11 cellular contexts compared by ENCODE assay signal in genomic region chr1:214287884-214288283, GRCh38. TPM values are rescaled to one million over a fixed set of nuclear protein-coding genes. Genes with fewer than 3 reads are reported as not detected.
DNase-seq lines count a peak whose midpoint lies in the region; ATAC-seq and TF ChIP-seq lines count a peak whose summit lies in the region.
"Had no signal": no experiment of that assay in that cellular context is flagged by ENCODE, and none has a peak within 500 bp of the region (broad histone marks: within the 10 kb centered on the region; RNA-seq: fewer than 3 reads in every experiment).

No MANE protein-coding gene starts in this region.

- H3K4me2 ChIP-seq in Loucy (ENCODE audit: low read depth, low read length, poor library complexity, severe bottlenecking): peak overlapping the region; percentile 98
- H3K4me2 ChIP-seq: GM23338 had no signal

- ATAC-seq in GM21526 (IDR thresholded peaks at IDR 0.05; ENCODE audit: low FRiP score, unreplicated experiment): no peak
- ATAC-seq: GM23338, HepG2 had no signal

- POLR2A ChIA-PET in CD8-positive, alpha-beta memory T cell (lab: Charles Lee): interaction anchor here (0.6 kb wide), 1 partner anchor 58 kb away, joined by 6 read pairs; no protein-coding TSS in a partner anchor

- no peaks in the 10 kb centered on the region for H3K9me3 Mint-ChIP-seq in CD8-positive, alpha-beta memory T cell
- no peaks in the 10 kb centered on the region for H3K9me3 Mint-ChIP-seq in immature natural killer cell
- H3K9me3 Mint-ChIP-seq: GM23338, H9 had no signal

- no peak for TF ChIP-seq CTCF in Loucy (conservative IDR thresholded peaks at IDR 0.05; ENCODE audit: low read length)

- no peak for DNase-seq in CD8-positive, alpha-beta memory T cell
- peak in 1 of 3 donors; percentile 17 for DNase-seq in immature natural killer cell
- no peak for DNase-seq in NCI-H1694 treated with DMSO at 0.1 percent for 48 hours (lab: John Stamatoyannopoulos, UW)
- DNase-seq in H7: no peak
- DNase-seq: DMS79, EL, H9 had no signal

- H4K20me1 ChIP-seq in Loucy (ENCODE audit: insufficient read depth, low read length, poor library complexity, severe bottlenecking): no peaks in the 10 kb centered on the region

- peaks cover 4% of the 10 kb centered on the region; the same call in 1 of the 2 replicates for H3F3A ChIP-seq in Loucy (ENCODE audit: low read depth)

- CTCF ChIA-PET in CD8-positive, alpha-beta memory T cell (lab: Charles Lee): interaction anchor here (0.8 kb wide), 1 partner anchor 12 kb away, joined by 3 read pairs; no protein-coding TSS in a partner anchor

- no peak overlapping the region for H2AFZ ChIP-seq in Loucy (ENCODE audit: low read length)
- H2AFZ ChIP-seq: GM23338 had no signal

- no peaks in the 10 kb centered on the region for H3K27me3 ChIP-seq in CD8-positive, alpha-beta memory T cell (ENCODE audit: insufficient read depth, low read length, poor library complexity, severe bottlenecking)
- H3K27me3 ChIP-seq in Loucy (ENCODE audit: insufficient read depth, low read length, poor library complexity, severe bottlenecking) (no peaks in the 10 kb centered on the region), H7 (ENCODE audit: control insufficient read depth, insufficient read depth, low read length) (peaks cover 29% of the 10 kb centered on the region; the same call in 1 of the 2 replicates)

- H3K4me3 Mint-ChIP-seq in CD8-positive, alpha-beta memory T cell: peak overlapping the region in 6 of 7 donors; percentile 2 to 63 (median 37)
- peak overlapping the region; percentile 49 to 71 (median 56) for H3K4me3 Mint-ChIP-seq in immature natural killer cell
- H3K4me3 Mint-ChIP-seq: GM23338, H9 had no signal

- H3K9me2 ChIP-seq in Loucy (replicated peaks; ENCODE audit: low read depth, low read length): no peaks in the 10 kb centered on the region

- H3K9me3 ChIP-seq in CD8-positive, alpha-beta memory T cell (ENCODE audit: low read length): no peaks in the 10 kb centered on the region
- no peaks in the 10 kb centered on the region for H3K9me3 ChIP-seq in Loucy (ENCODE audit: insufficient read depth, low read depth, low read length)

- no peaks in the 10 kb centered on the region for H3K36me3 ChIP-seq in CD8-positive, alpha-beta memory T cell (ENCODE audit: insufficient read depth, low read length)
- no peaks in the 10 kb centered on the region; the same call in 1 of the 2 replicates for H3K36me3 ChIP-seq in Loucy (ENCODE audit: insufficient read depth, low read length)
- no peaks in the 10 kb centered on the region for H3K36me3 ChIP-seq in H7 (replicated peaks; ENCODE audit: control insufficient read depth, insufficient read depth, low read length)

- H3K4me1 Mint-ChIP-seq in CD8-positive, alpha-beta memory T cell: peaks cover 48 to 73% (median 71%) of the 10 kb centered on the region in 3 donors
- H3K4me1 Mint-ChIP-seq in immature natural killer cell: peaks cover 40 to 55% of the 10 kb centered on the region in 2 donors

- H3K27ac Mint-ChIP-seq in CD8-positive, alpha-beta memory T cell: peak overlapping the region in 6 of 8 donors; percentile 17 to 76 (median 38)
- H3K27ac Mint-ChIP-seq in immature natural killer cell: peak overlapping the region in 5 of 6 donors; percentile 6 to 69 (median 54)
- H3K27ac Mint-ChIP-seq: GM23338, H9 had no signal

- peaks cover 7% of the 10 kb centered on the region for H3K4me1 ChIP-seq in CD8-positive, alpha-beta memory T cell (ENCODE audit: insufficient read depth, low read length)
- peaks cover 89% of the 10 kb centered on the region for H3K4me1 ChIP-seq in Loucy (ENCODE audit: insufficient read depth, low read length, poor library complexity, severe bottlenecking)

- H3K27ac ChIP-seq in CD8-positive, alpha-beta memory T cell (ENCODE audit: low read depth, low read length): no peak overlapping the region

- H3K27me3 Mint-ChIP-seq in CD8-positive, alpha-beta memory T cell: no peaks in the 10 kb centered on the region
- H3K27me3 Mint-ChIP-seq in immature natural killer cell (ENCODE audit: low read depth in 3 of 3): peaks cover 0 to 2% (median 0%) of the 10 kb centered on the region in 3 donors

- peaks cover 12 to 23% (median 15%) of the 10 kb centered on the region in 3 donors for H3K36me3 Mint-ChIP-seq in CD8-positive, alpha-beta memory T cell
- H3K36me3 Mint-ChIP-seq in immature natural killer cell: peaks cover 0 to 5% (median 0%) of the 10 kb centered on the region in 3 donors

- peaks cover 97% of the 10 kb centered on the region for H3K79me2 ChIP-seq in Loucy (ENCODE audit: insufficient read depth, low read length)

- H3K4me3 ChIP-seq in CD8-positive, alpha-beta memory T cell (ENCODE audit: low read length): no peak overlapping the region
- H3K4me3 ChIP-seq in Loucy (ENCODE audit: low read length, poor library complexity, severe bottlenecking) (peak overlapping the region; percentile 46), H7 (ENCODE audit: insufficient read depth, low read depth, low read length) (no peak overlapping the region)
- H3K4me3 ChIP-seq: GM23338 had no signal

- H3K9ac ChIP-seq in Loucy (ENCODE audit: low read depth, low read length, poor library complexity, severe bottlenecking): peak overlapping the region; percentile 70

RNA-seq across cellular contexts. Expression of gene SMYD2, which starts 6.9 kb away (rescaled TPM):
- 10 to 100 TPM; 23.2 to 25.9 TPM for total RNA-seq in CD8-positive, alpha-beta memory T cell
- polyA plus RNA-seq in CD8-positive, alpha-beta memory T cell: 46.2 TPM
- polyA plus RNA-seq in immature natural killer cell: 10 to 100 TPM; 35.8 to 70.2 (median 37.0) TPM
- total RNA-seq in H7 (2014; rRNA removed; shearing (Covaris generic)): 24.5 and 26.4 TPM in 2 replicates
